Comparison of ENCODE assay signal across 12 cellular contexts in genomic region chr2:16774980-16775963, GRCh38.
A peak's percentile ranks its signal among the peaks of the same experiment; 100 is the strongest.
DNase-seq lines count a peak whose midpoint lies in the region; ATAC-seq and TF ChIP-seq lines count a peak whose summit lies in the region.
"Had no signal": no experiment of that assay in that cellular context is flagged by ENCODE, and none has a peak within 500 bp of the region (broad histone marks: within the 10 kb centered on the region; RNA-seq: fewer than 3 reads in every experiment).

No MANE protein-coding gene starts in this region.

- H3K4me1 ChIP-seq in SJCRH30: peaks cover 8% of the 10 kb centered on the region; the same call in 1 of the 2 replicates
- H3K4me1 ChIP-seq in fibroblast of lung (ENCODE audit: control insufficient read depth, extremely low read depth, insufficient read depth, low read length): no peaks in the 10 kb centered on the region
- no peaks in the 10 kb centered on the region for H3K4me1 ChIP-seq in smooth muscle cell (ENCODE audit: low read depth)
- no peaks in the 10 kb centered on the region for H3K4me1 ChIP-seq in osteoblast (ENCODE audit: insufficient read depth, low read length)

- ATAC-seq in HG03439 (IDR thresholded peaks at IDR 0.05; ENCODE audit: unreplicated experiment): no peak
- no peak for ATAC-seq in GM18511 (IDR thresholded peaks at IDR 0.05; ENCODE audit: unreplicated experiment)

- H3K36me3 ChIP-seq in SJCRH30 (no peaks in the 10 kb centered on the region), fibroblast of lung (ENCODE audit: control insufficient read depth, insufficient read depth, low read length) (no peaks in the 10 kb centered on the region), smooth muscle cell (ENCODE audit: low read depth) (no peaks in the 10 kb centered on the region), osteoblast (ENCODE audit: insufficient read depth, low read length) (no peaks in the 10 kb centered on the region)

- H4K20me1 ChIP-seq in fibroblast of lung (ENCODE audit: control insufficient read depth, extremely low read depth, insufficient read depth, low read length): no peaks in the 10 kb centered on the region
- no peaks in the 10 kb centered on the region for H4K20me1 ChIP-seq in smooth muscle cell (ENCODE audit: low read depth)
- no peaks in the 10 kb centered on the region for H4K20me1 ChIP-seq in osteoblast (ENCODE audit: insufficient read depth, low read length)

- H3K27ac ChIP-seq in SJCRH30 (no peak overlapping the region), fibroblast of lung (ENCODE audit: insufficient read depth, low read length) (no peak overlapping the region), smooth muscle cell (ENCODE audit: low read depth) (no peak overlapping the region), osteoblast (ENCODE audit: low read depth, low read length) (no peak overlapping the region)
- H3K27ac ChIP-seq: KMS-11 had no signal

- no peak overlapping the region for H3K4me2 ChIP-seq in fibroblast of lung (ENCODE audit: extremely low read depth, insufficient read depth, low read length)
- H3K4me2 ChIP-seq in smooth muscle cell: no peak overlapping the region
- H3K4me2 ChIP-seq in osteoblast (ENCODE audit: insufficient read depth, low read length): no peak overlapping the region
- H3K4me2 ChIP-seq: KMS-11 had no signal

- H2AFZ ChIP-seq in fibroblast of lung (ENCODE audit: low read length) (no peak overlapping the region), smooth muscle cell (ENCODE audit: low read depth) (no peak overlapping the region), osteoblast (ENCODE audit: low read length) (no peak overlapping the region)

- 78% methylated on average over 17 of the region's 17 CpGs for WGBS in smooth muscle cell (ENCODE audit: low lambda C conversion rate)

- H3F3A ChIP-seq in smooth muscle cell (ENCODE audit: low read depth): no peaks in the 10 kb centered on the region

- 0 out of 2 replicates have a peak, but pooled peaks cover under 1% of the 10 kb centered on the region for H3K9me3 ChIP-seq in SJCRH30 (replicated peaks)
- no peaks in the 10 kb centered on the region for H3K9me3 ChIP-seq in fibroblast of lung (ENCODE audit: control insufficient read depth, insufficient read depth, low read depth, low read length)
- H3K9me3 ChIP-seq in smooth muscle cell (replicated peaks; ENCODE audit: low read depth): no peaks in the 10 kb centered on the region
- no peaks in the 10 kb centered on the region for H3K9me3 ChIP-seq in osteoblast (ENCODE audit: low read depth, low read length)

- H3K4me3 ChIP-seq in SJCRH30 (no peak overlapping the region), fibroblast of lung (replicated peaks in 1 of 4; ENCODE audit: control extremely low read depth in 1 of 4, insufficient read depth in 1 of 4, low read depth in 3 of 4, low read length in 4 of 4) (no peak overlapping the region), smooth muscle cell (no peak overlapping the region), osteoblast (ENCODE audit: insufficient read depth, low read length) (no peak overlapping the region)

- peak; percentile 8 to 54 for DNase-seq in NCI-H524 (lab: John Stamatoyannopoulos, UW)
- no peak for DNase-seq in NCI-H524 treated with DMSO at 0.1 percent for 48 hours (lab: John Stamatoyannopoulos, UW)
- DNase-seq in SJCRH30: peak; percentile 55 to 74
- DNase-seq in fibroblast of lung (ENCODE audit: low read depth in 2 of 2): peak; percentile 17 to 44
- DNase-seq in smooth muscle cell (lab: John Stamatoyannopoulos, UW; ENCODE audit: unreplicated experiment): no peak
- DNase-seq in osteoblast (ENCODE audit: insufficient read length, low spot score, missing footprints): no peak
- DNase-seq: activated naive CD8-positive, alpha-beta T cell treated with anti-CD3 and anti-CD28 coated beads for 36 hours; naive B cell; T1000 had no signal

- H3K79me2 ChIP-seq in fibroblast of lung (ENCODE audit: control insufficient read depth, insufficient read depth, low read length) (no peaks in the 10 kb centered on the region), smooth muscle cell (ENCODE audit: low read depth) (no peaks in the 10 kb centered on the region), osteoblast (ENCODE audit: insufficient read depth, low read length) (no peaks in the 10 kb centered on the region)

- no peak for TF ChIP-seq CTCF in fibroblast of lung (conservative IDR thresholded peaks at IDR 0.05 in 1 of 2, IDR thresholded peaks at IDR 0.05 in 1 of 2; ENCODE audit: low read depth in 1 of 2, low read length in 2 of 2)
- TF ChIP-seq CTCF in smooth muscle cell (IDR thresholded peaks at IDR 0.05; ENCODE audit: borderline replicate concordance, insufficient read depth, poor library complexity, severe bottlenecking): peak; percentile 40
- no peak for TF ChIP-seq CTCF in osteoblast (IDR thresholded peaks at IDR 0.05; ENCODE audit: extremely low read depth, low read depth, low read length)

- H3K27me3 ChIP-seq in SJCRH30 (no peaks in the 10 kb centered on the region), fibroblast of lung (ENCODE audit: control insufficient read depth, insufficient read depth, low read length) (no peaks in the 10 kb centered on the region), smooth muscle cell (ENCODE audit: low read depth) (no peaks in the 10 kb centered on the region), osteoblast (ENCODE audit: insufficient read depth, low read length) (no peaks in the 10 kb centered on the region)

- H3K9ac ChIP-seq in fibroblast of lung (ENCODE audit: insufficient read depth, low read length): no peak overlapping the region
- H3K9ac ChIP-seq in smooth muscle cell (ENCODE audit: low read depth): no peak overlapping the region
- H3K9ac ChIP-seq: KMS-11 had no signal

Comparison
In these comparisons a context has a peak if more than half of its experiments do, and no peak if none do; other contexts are left out.
1. DNase-seq: peak in NCI-H524 (2 of 2), SJCRH30 (2 of 2) and fibroblast of lung (2 of 2); none in NCI-H524 treated with DMSO at 0.1 percent for 48 hours (single experiment), smooth muscle cell (single experiment) and osteoblast (single experiment).